Comparison of ENCODE assay signal across 2 cellular contexts in the genomic region with DNA sequence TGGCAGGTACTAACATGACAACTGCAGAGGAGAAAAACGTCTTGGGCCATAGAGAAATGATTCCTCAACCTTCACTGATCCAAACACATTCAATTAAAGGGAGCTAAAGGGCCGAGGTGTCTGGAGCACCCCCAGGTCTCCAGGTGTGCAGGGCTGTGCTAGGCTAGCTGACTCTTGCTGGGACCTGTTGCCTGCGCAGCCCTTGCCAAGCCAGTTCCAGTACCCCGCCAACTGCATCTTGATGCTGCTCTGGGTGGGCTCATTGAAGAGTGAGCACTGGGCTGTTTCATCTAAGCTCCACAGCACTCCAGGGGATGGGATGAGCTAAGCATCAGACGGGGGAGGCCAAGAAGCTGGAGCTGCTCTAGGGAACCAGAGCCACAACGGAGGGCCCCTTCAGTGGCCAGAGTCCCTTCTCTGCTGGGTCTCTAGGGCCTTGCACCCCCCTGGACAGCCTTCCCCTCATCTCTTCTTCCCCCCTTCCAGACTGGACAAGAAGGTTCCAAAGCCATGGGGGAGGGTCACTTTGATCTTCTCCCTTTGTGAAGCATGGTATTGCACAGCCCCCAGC.
A peak's percentile ranks its signal among the peaks of the same experiment; 100 is the strongest.
TF ChIP-seq lines count a peak whose summit lies in the region.

No MANE protein-coding gene starts in this region.

TF ChIP-seq in HEK293, 187 proteins besides CTCF, POLR2A, EP300 and RAD21:
- TF ChIP-seq SCRT2 (tag by site-specific recombination; IDR thresholded peaks at IDR 0.05) (peak; percentile 90), ZNF2 (tag by site-specific recombination; IDR thresholded peaks at IDR 0.05) (no peak), ZIC2 (tag by site-specific recombination; IDR thresholded peaks at IDR 0.05) (0 out of 2 replicates have a peak, but pooled peaks have one; percentile 34), GLIS1 (tag by site-specific recombination; IDR thresholded peaks at IDR 0.05) (peak; percentile 76), ZNF174 (tag by site-specific recombination; IDR thresholded peaks at IDR 0.05) (no peak)
- TF ChIP-seq, protein P1, sequence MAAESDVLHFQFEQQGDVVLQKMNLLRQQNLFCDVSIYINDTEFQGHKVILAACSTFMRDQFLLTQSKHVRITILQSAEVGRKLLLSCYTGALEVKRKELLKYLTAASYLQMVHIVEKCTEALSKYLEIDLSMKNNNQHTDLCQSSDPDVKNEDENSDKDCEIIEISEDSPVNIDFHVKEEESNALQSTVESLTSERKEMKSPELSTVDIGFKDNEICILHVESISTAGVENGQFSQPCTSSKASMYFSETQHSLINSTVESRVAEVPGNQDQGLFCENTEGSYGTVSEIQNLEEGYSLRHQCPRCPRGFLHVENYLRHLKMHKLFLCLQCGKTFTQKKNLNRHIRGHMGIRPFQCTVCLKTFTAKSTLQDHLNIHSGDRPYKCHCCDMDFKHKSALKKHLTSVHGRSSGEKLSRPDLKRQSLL (tag by site-specific recombination; IDR thresholded peaks at IDR 0.05) = peak; percentile 68; the same call in 1 of the 2 replicates
- TF ChIP-seq, protein P2, sequence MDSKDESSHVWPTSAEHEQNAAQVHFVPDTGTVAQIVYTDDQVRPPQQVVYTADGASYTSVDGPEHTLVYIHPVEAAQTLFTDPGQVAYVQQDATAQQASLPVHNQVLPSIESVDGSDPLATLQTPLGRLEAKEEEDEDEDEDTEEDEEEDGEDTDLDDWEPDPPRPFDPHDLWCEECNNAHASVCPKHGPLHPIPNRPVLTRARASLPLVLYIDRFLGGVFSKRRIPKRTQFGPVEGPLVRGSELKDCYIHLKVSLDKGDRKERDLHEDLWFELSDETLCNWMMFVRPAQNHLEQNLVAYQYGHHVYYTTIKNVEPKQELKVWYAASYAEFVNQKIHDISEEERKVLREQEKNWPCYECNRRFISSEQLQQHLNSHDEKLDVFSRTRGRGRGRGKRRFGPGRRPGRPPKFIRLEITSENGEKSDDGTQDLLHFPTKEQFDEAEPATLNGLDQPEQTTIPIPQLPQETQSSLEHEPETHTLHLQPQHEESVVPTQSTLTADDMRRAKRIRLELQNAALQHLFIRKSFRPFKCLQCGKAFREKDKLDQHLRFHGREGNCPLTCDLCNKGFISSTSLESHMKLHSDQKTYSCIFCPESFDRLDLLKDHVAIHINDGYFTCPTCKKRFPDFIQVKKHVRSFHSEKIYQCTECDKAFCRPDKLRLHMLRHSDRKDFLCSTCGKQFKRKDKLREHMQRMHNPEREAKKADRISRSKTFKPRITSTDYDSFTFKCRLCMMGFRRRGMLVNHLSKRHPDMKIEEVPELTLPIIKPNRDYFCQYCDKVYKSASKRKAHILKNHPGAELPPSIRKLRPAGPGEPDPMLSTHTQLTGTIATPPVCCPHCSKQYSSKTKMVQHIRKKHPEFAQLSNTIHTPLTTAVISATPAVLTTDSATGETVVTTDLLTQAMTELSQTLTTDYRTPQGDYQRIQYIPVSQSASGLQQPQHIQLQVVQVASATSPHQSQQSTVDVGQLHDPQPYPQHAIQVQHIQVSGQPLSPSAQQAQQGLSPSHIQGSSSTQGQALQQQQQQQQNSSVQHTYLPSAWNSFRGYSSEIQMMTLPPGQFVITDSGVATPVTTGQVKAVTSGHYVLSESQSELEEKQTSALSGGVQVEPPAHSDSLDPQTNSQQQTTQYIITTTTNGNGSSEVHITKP (tag by site-specific recombination; IDR thresholded peaks at IDR 0.05) = peak; percentile 76

TF ChIP-seq in endothelial cell of umbilical vein, 7 proteins besides CTCF, POLR2A, EP300 and RAD21:
- no peak for TF ChIP-seq JUN (IDR thresholded peaks at IDR 0.05; ENCODE audit: borderline replicate concordance, insufficient read depth, insufficient read length, low read depth)
- TF ChIP-seq POLR2AphosphoS5 (IDR thresholded peaks at IDR 0.05; ENCODE audit: insufficient read depth, low read depth, low read length) = no peak
- no peak for TF ChIP-seq EZH2 (IDR thresholded peaks at IDR 0.05; ENCODE audit: borderline replicate concordance, low read depth, low read length, severe bottlenecking)
- TF ChIP-seq MYC (IDR thresholded peaks at IDR 0.05; ENCODE audit: low read depth, low read length) = no peak
- TF ChIP-seq GATA2 (IDR thresholded peaks at IDR 0.05; ENCODE audit: insufficient read depth, insufficient read length, low read depth, low read length) = no peak
- TF ChIP-seq, protein P3, sequence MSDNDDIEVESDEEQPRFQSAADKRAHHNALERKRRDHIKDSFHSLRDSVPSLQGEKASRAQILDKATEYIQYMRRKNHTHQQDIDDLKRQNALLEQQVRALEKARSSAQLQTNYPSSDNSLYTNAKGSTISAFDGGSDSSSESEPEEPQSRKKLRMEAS (IDR thresholded peaks at IDR 0.05; ENCODE audit: insufficient read depth, insufficient read length) = no peak
- TF ChIP-seq FOS (IDR thresholded peaks at IDR 0.05; ENCODE audit: borderline replicate concordance, insufficient read depth, low read length) = no peak
TF ChIP-seq in endothelial cell of umbilical vein: peak in this region for 0.
